ENCODE assay signal across 1 cellular context in genomic region chr6:82257088-82257774, GRCh38.
TF ChIP-seq lines count a peak whose summit lies in the region.

No MANE protein-coding gene starts in this region.

TF ChIP-seq in K562, 482 proteins besides CTCF, POLR2A, EP300 and RAD21 (continued from another document):
- TF ChIP-seq, protein P1, sequence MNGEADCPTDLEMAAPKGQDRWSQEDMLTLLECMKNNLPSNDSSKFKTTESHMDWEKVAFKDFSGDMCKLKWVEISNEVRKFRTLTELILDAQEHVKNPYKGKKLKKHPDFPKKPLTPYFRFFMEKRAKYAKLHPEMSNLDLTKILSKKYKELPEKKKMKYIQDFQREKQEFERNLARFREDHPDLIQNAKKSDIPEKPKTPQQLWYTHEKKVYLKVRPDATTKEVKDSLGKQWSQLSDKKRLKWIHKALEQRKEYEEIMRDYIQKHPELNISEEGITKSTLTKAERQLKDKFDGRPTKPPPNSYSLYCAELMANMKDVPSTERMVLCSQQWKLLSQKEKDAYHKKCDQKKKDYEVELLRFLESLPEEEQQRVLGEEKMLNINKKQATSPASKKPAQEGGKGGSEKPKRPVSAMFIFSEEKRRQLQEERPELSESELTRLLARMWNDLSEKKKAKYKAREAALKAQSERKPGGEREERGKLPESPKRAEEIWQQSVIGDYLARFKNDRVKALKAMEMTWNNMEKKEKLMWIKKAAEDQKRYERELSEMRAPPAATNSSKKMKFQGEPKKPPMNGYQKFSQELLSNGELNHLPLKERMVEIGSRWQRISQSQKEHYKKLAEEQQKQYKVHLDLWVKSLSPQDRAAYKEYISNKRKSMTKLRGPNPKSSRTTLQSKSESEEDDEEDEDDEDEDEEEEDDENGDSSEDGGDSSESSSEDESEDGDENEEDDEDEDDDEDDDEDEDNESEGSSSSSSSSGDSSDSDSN (IDR thresholded peaks at IDR 0.05; ENCODE audit: borderline replicate concordance in 1 of 2, low read depth in 2 of 2, low read length in 2 of 2), result no peak
- TF ChIP-seq NCOR1 (IDR thresholded peaks at IDR 0.05) (no peak), NFE2 (IDR thresholded peaks at IDR 0.05; ENCODE audit: low read depth) (no peak), ZNF79 (CRISPR knock-in tag; IDR thresholded peaks at IDR 0.05; ENCODE audit: low read depth) (no peak), ZNF232 (CRISPR knock-in tag; IDR thresholded peaks at IDR 0.05) (no peak), E2F3 (CRISPR knock-in tag; IDR thresholded peaks at IDR 0.05) (no peak), PKNOX1 (IDR thresholded peaks at IDR 0.05) (no peak), U2AF2 (optimal IDR thresholded peaks at IDR 0.05; ENCODE audit: low read depth, low read length) (no peak), TARDBP (IDR thresholded peaks at IDR 0.05) (no peak), ZNF347 (CRISPR knock-in tag; IDR thresholded peaks at IDR 0.05; ENCODE audit: low read depth) (no peak), ADNP (tag; IDR thresholded peaks at IDR 0.05) (no peak), MTF1 (CRISPR knock-in tag; IDR thresholded peaks at IDR 0.05; ENCODE audit: borderline replicate concordance) (no peak), ZNF384 (IDR thresholded peaks at IDR 0.05; ENCODE audit: low read depth, low read length) (peak; percentile 74), FOXA3 (CRISPR knock-in tag; conservative IDR thresholded peaks at IDR 0.05 in 1 of 2, IDR thresholded peaks at IDR 0.05 in 1 of 2) (peak in 1 of 2 experiments; percentile 71; a peak in 2 of 4 replicates), YY1 (IDR thresholded peaks at IDR 0.05; ENCODE audit: borderline replicate concordance in 1 of 3, control insufficient read depth in 1 of 3, extremely low read depth in 1 of 3, insufficient read depth in 3 of 3, insufficient read length in 1 of 3, insufficient replicate concordance in 2 of 3, low read depth in 1 of 3, low read length in 2 of 3) (no peak)
- TF ChIP-seq, protein P2, sequence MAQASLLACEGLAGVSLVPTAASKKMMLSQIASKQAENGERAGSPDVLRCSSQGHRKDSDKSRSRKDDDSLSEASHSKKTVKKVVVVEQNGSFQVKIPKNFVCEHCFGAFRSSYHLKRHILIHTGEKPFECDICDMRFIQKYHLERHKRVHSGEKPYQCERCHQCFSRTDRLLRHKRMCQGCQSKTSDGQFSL (CRISPR knock-in tag; IDR thresholded peaks at IDR 0.05), result no peak
- TF ChIP-seq, protein P2 (tag; IDR thresholded peaks at IDR 0.05), result no peak
